In the genomic region with DNA sequence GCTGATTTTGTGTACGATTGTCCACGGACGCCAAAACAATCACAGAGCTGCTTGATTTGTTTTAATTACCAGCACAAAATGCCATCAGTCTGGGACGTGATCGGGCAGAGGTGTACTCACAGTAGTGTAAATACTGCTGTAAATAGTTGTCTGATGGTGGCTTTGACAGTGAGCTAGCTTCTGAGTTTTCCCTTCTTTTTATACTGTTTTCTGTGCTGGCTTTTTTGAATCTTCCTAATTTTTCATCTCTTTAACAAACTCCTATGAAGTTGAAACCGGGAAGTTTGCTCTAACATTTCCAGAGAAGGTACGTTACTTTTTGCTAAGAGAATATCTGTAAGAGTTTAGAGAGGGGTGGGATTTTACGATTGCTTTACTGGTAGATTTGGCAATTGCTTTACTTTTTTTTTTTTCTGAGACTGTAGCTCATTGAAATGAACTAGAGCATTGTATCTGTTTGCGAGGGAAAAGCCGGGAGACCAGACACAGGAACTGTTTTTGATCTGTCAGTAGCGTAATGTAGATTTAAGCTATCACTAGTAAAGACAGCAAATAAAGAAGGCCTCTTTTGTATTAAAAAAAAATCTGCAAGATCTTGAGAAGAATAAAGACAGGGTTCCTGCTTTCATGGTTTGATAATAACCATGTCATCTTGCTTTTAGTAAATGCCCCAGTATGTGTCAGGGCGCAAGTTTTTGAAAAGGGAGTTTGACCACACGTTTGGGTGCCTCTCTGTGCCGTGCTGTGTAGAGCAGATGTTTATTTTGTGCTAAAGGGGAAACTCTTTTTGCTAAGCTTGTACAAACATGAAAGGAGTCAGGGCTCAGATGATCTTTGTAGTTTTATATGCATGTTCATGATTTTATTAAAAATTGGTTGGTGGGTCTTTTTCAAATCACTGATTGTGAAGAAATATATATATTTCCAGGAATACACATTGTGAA, we compare ENCODE assay signal across 1 cellular context.
TF ChIP-seq lines count a peak whose summit lies in the region.

No MANE protein-coding gene starts in this region.

TF ChIP-seq in H1, 55 proteins besides CTCF, POLR2A, EP300 and RAD21:
- TF ChIP-seq SAP30 (IDR thresholded peaks at IDR 0.05; ENCODE audit: insufficient read depth, insufficient replicate concordance, low read length) (no peak), TCF12 (IDR thresholded peaks at IDR 0.05; ENCODE audit: low read depth, low read length) (no peak), TAF1 (IDR thresholded peaks at IDR 0.05; ENCODE audit: low read depth, low read length) (no peak), POLR2AphosphoS5 (IDR thresholded peaks at IDR 0.05; ENCODE audit: low read depth, low read length) (no peak), SP4 (IDR thresholded peaks at IDR 0.05; ENCODE audit: low read length) (no peak), SUZ12 (IDR thresholded peaks at IDR 0.05; ENCODE audit: low read length) (no peak), GTF2F1 (IDR thresholded peaks at IDR 0.05; ENCODE audit: borderline replicate concordance, low read depth, low read length) (no peak), SRF (IDR thresholded peaks at IDR 0.05; ENCODE audit: low read depth, low read length) (no peak)
- TF ChIP-seq, protein P1, sequence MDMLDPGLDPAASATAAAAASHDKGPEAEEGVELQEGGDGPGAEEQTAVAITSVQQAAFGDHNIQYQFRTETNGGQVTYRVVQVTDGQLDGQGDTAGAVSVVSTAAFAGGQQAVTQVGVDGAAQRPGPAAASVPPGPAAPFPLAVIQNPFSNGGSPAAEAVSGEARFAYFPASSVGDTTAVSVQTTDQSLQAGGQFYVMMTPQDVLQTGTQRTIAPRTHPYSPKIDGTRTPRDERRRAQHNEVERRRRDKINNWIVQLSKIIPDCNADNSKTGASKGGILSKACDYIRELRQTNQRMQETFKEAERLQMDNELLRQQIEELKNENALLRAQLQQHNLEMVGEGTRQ (IDR thresholded peaks at IDR 0.05; ENCODE audit: low read length): no peak
